Comparison of ENCODE assay signal across 8 cellular contexts in the genomic region with DNA sequence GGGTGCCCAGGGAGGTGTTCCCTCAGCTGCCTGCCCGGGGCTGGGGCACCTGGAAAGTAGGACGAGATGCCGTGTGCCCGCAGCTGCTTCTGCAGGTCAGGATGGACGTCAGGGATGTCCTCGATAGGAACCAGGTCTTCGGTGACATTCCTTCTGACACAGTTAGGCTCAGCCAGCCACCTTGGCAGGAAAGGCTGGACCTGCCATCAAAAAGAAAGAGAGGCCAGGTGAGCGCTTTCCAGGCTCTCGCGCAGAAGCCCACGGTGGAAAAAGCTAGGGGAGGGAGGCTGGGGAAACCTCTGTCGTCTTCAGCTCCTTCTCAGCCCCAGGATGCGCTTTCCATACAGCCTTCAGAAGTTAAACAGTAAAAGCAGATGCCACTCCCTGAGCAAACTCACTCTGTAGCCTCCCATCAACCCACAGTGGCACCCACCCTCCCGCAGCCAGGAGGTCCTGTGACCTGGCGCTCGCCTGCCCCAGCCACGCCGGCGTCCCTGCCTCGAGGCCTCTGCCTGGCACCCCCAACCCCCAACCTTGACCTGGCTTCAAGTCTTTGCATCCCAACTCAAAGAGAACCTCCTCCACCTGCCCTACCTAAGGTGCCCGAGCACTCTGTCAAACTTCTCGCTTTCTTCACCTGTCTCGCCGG. TPM values are rescaled to one million over a fixed set of nuclear protein-coding genes. Genes with fewer than 3 reads are reported as not detected.
A peak's percentile ranks its signal among the peaks of the same experiment; 100 is the strongest.
DNase-seq lines count a peak whose midpoint lies in the region; TF ChIP-seq lines count a peak whose summit lies in the region.

No MANE protein-coding gene starts in this region.

- H3K36me3 ChIP-seq in SU-DHL-6 (ENCODE audit: low read length) (no peaks in the 10 kb centered on the region), sigmoid colon (peaks cover 33 to 60% (median 38%) of the 10 kb centered on the region in 4 donors)

- no peaks in the 10 kb centered on the region for H4K20me1 ChIP-seq in SU-DHL-6 (ENCODE audit: low read depth, low read length)

- peaks cover 41% of the 10 kb centered on the region for H3K79me2 ChIP-seq in SU-DHL-6 (ENCODE audit: insufficient read depth, low read length)

- TF ChIP-seq POLR2A in sigmoid colon (IDR thresholded peaks at IDR 0.05) = no peak

- H3K27me3 ChIP-seq in SU-DHL-6 (ENCODE audit: low read length) (no peaks in the 10 kb centered on the region), sigmoid colon (no peaks in the 10 kb centered on the region)

- H3K4me1 ChIP-seq in sigmoid colon = peaks cover 0 to 30% (median 25%) of the 10 kb centered on the region in 4 donors

- H3K4me3 ChIP-seq in GM12875 (ENCODE audit: low read depth, low read length) = peak overlapping the region; percentile 97
- H3K4me3 ChIP-seq in SU-DHL-6 (ENCODE audit: insufficient read depth, low read length, poor library complexity, severe bottlenecking) = peak overlapping the region; percentile 96
- peak overlapping the region; percentile 82 to 91 for H3K4me3 ChIP-seq in foreskin fibroblast (ENCODE audit: low read depth in 1 of 2, low read length in 2 of 2)
- H3K4me3 ChIP-seq in sigmoid colon = peak overlapping the region; percentile 96 to 98 (median 96)

- H3K4me2 ChIP-seq in SU-DHL-6 (ENCODE audit: low read depth, low read length, poor library complexity, severe bottlenecking) = peak overlapping the region; percentile 82

- no peak for TF ChIP-seq EP300 in sigmoid colon (IDR thresholded peaks at IDR 0.05)

- H3K27ac ChIP-seq in SU-DHL-6 (ENCODE audit: low read depth, low read length) (no peak overlapping the region), sigmoid colon (no peak overlapping the region)

- intact Hi-C loops in sigmoid colon (cut with DNase I) = loop anchor here (5.0 to 10.0 kb wide), 2 partner anchors 352 to 469 kb away; a partner anchor contains a TSS

- DNase-seq in foreskin fibroblast = no peak
- no peak for DNase-seq in sigmoid colon
- DNase-seq in NCI-H1417 (lab: John Stamatoyannopoulos, UW) = no peak
- DNase-seq in DMS53 (lab: John Stamatoyannopoulos, UW) = no peak
- DNase-seq in SKM-1 treated with dmso at 0.1 percent for 144 hours (lab: John Stamatoyannopoulos, UW; ENCODE audit: unreplicated experiment) = no peak
- DNase-seq in HUDEP-2 (lab: John Stamatoyannopoulos, UW; ENCODE audit: unreplicated experiment in 76 of 76) = no peak

- H3K9ac ChIP-seq in SU-DHL-6 (ENCODE audit: low read length) = peak overlapping the region; percentile 88

- TF ChIP-seq CTCF in GM12875 (IDR thresholded peaks at IDR 0.05; ENCODE audit: borderline replicate concordance, insufficient read depth, low read depth, low read length) (no peak), SU-DHL-6 (IDR thresholded peaks at IDR 0.05; ENCODE audit: insufficient read depth, low read length, poor library complexity, severe bottlenecking) (no peak), foreskin fibroblast (IDR thresholded peaks at IDR 0.05; ENCODE audit: low read depth, low read length) (no peak), sigmoid colon (IDR thresholded peaks at IDR 0.05) (no peak)

- H3K9me3 ChIP-seq in SU-DHL-6 (ENCODE audit: insufficient read depth, low read length) (no peaks in the 10 kb centered on the region), sigmoid colon (no peaks in the 10 kb centered on the region)

- 52 to 70% methylated on average over 24 of the region's 24 CpGs for WGBS in sigmoid colon, 2 donors

- H3K9me2 ChIP-seq in SU-DHL-6 (replicated peaks; ENCODE audit: insufficient read depth, low read length) = no peaks in the 10 kb centered on the region

- no peak overlapping the region for H2AFZ ChIP-seq in SU-DHL-6 (ENCODE audit: low read depth, low read length, severe bottlenecking)

- H3F3A ChIP-seq in SU-DHL-6 (ENCODE audit: insufficient read depth) = no peaks in the 10 kb centered on the region

RNA-seq across cellular contexts. Expression of a gene that starts 1.3 kb away (rescaled TPM):
- total RNA-seq in sigmoid colon = 10 to 100 TPM in 1 of 4 donors, 1 to 10 TPM in 3; 6.8 to 13.7 (median 8.5) TPM
- 10 to 100 TPM in 1 of 3 donors, 1 to 10 TPM in 2; 3.9 to 22.4 (median 4.8) TPM for polyA plus RNA-seq in sigmoid colon

RNA-seq across cellular contexts. Expression of a gene that starts 1.5 kb away (rescaled TPM):
- 1 to 10 TPM; 5.4 to 9.4 (median 7.5) TPM for total RNA-seq in sigmoid colon
- 10 to 100 TPM; 11.4 to 34.9 (median 13.2) TPM for polyA plus RNA-seq in sigmoid colon
